In the genomic region with DNA sequence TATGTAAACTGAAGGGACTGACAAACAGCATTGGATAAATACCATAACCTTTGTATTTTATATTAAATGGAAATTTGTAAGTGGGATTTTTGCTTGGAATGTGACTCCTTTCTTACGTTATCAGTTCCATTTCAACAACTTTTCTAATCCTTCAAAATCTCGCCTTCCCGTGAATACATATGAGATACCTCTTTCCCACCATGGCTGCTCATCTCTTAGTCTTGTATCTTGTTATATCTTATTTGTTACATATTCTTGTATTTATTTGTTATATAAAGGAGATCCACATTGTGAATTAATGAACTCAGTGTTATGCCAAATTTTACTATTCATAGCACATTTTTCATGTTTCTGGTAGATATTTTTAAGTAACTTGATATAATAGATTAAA, we compare ENCODE assay signal across 1 cellular context.
TF ChIP-seq lines count a peak whose summit lies in the region.

No MANE protein-coding gene starts in this region.

TF ChIP-seq in K562, 482 proteins besides CTCF, POLR2A, EP300 and RAD21:
- 0 out of 2 replicates have a peak, but pooled peaks have one; percentile 0 for TF ChIP-seq FOXJ2 (tag; IDR thresholded peaks at IDR 0.05)
- 0 out of 2 replicates have a peak, but pooled peaks have one; percentile 77 for TF ChIP-seq THRAP3 (IDR thresholded peaks at IDR 0.05; ENCODE audit: borderline replicate concordance)
- TF ChIP-seq HNRNPK (IDR thresholded peaks at IDR 0.05; ENCODE audit: low read depth, low read length, poor library complexity, severe bottlenecking), result no peak
- peak; percentile 59 for TF ChIP-seq ZBTB40 (IDR thresholded peaks at IDR 0.05)
- no peak for TF ChIP-seq ZBTB40 (CRISPR knock-in tag; IDR thresholded peaks at IDR 0.05)
- TF ChIP-seq BACH1 (tag; IDR thresholded peaks at IDR 0.05), result 0 out of 2 replicates have a peak, but pooled peaks have one; percentile 41
- TF ChIP-seq, protein P1, sequence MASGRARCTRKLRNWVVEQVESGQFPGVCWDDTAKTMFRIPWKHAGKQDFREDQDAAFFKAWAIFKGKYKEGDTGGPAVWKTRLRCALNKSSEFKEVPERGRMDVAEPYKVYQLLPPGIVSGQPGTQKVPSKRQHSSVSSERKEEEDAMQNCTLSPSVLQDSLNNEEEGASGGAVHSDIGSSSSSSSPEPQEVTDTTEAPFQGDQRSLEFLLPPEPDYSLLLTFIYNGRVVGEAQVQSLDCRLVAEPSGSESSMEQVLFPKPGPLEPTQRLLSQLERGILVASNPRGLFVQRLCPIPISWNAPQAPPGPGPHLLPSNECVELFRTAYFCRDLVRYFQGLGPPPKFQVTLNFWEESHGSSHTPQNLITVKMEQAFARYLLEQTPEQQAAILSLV (tag; IDR thresholded peaks at IDR 0.05), result 0 out of 2 replicates have a peak, but pooled peaks have one; percentile 17
- TF ChIP-seq RCOR1 (IDR thresholded peaks at IDR 0.05; ENCODE audit: borderline replicate concordance in 1 of 2, low read depth in 2 of 2, low read length in 2 of 2), result no peak
- 0 out of 2 replicates have a peak, but pooled peaks have one; percentile 41 for TF ChIP-seq ZNF592 (IDR thresholded peaks at IDR 0.05)
- TF ChIP-seq ZBTB8A (IDR thresholded peaks at IDR 0.05; ENCODE audit: partially characterized antibody), result peak; percentile 37
- TF ChIP-seq GATAD2B (IDR thresholded peaks at IDR 0.05; ENCODE audit: borderline replicate concordance), result peak; percentile 48; the same call in 1 of the 2 replicates
- no peak for TF ChIP-seq MBD1 (CRISPR knock-in tag; IDR thresholded peaks at IDR 0.05)
